9 cellular contexts compared by ENCODE assay signal in genomic region chr4:163755013-163755412, GRCh38.
A peak's percentile ranks its signal among the peaks of the same experiment; 100 is the strongest.
DNase-seq lines count a peak whose midpoint lies in the region; ATAC-seq, FAIRE-seq and TF ChIP-seq lines count a peak whose summit lies in the region.
"Had no signal": no experiment of that assay in that cellular context is flagged by ENCODE, and none has a peak within 500 bp of the region (broad histone marks: within the 10 kb centered on the region; RNA-seq: fewer than 3 reads in every experiment).

No MANE protein-coding gene starts in this region.

- no peak for TF ChIP-seq POLR2A in IMR-90 (IDR thresholded peaks at IDR 0.05; ENCODE audit: low read depth, low read length)
- TF ChIP-seq POLR2A in GM12878 (IDR thresholded peaks at IDR 0.05; ENCODE audit: low read depth, low read length) = no peak

- H3K9me3 ChIP-seq in IMR-90 (ENCODE audit: control insufficient read depth, insufficient read depth, low read length) = no peaks in the 10 kb centered on the region
- no peaks in the 10 kb centered on the region for H3K9me3 ChIP-seq in GM12878 (replicated peaks; ENCODE audit: control insufficient read depth, insufficient read depth, low read length)
- H3K9me3 ChIP-seq in upper lobe of right lung = no peaks in the 10 kb centered on the region
- H3K9me3 ChIP-seq in hepatocyte (ENCODE audit: low read depth) = no peaks in the 10 kb centered on the region

- H3K14ac ChIP-seq in IMR-90 (replicated peaks; ENCODE audit: low read depth, low read length) = no peak overlapping the region

- peak; percentile 61 for FAIRE-seq in GM12878 (lab: Jason Lieb, UNC)

- H3K4me3 ChIP-seq in IMR-90 (ENCODE audit: insufficient read depth, low read depth, low read length) = no peak overlapping the region
- H3K4me3 ChIP-seq in GM12878 = no peak overlapping the region
- H3K4me3 ChIP-seq in upper lobe of right lung = no peak overlapping the region
- H3K4me3 ChIP-seq in hepatocyte = no peak overlapping the region

- no peak overlapping the region for H2AK9ac ChIP-seq in IMR-90 (replicated peaks; ENCODE audit: low read depth, low read length, poor library complexity)

- TF ChIP-seq RAD21 in IMR-90 (IDR thresholded peaks at IDR 0.05; ENCODE audit: low read length) = peak; percentile 62; the same call in 1 of the 2 replicates
- peak; percentile 64 for TF ChIP-seq RAD21 in GM12878 (IDR thresholded peaks at IDR 0.05; ENCODE audit: insufficient read depth, low read depth, low read length)

- ATAC-seq in GM21526 (IDR thresholded peaks at IDR 0.05; ENCODE audit: low FRiP score, unreplicated experiment) = peak; percentile 67
- peak; percentile 51; the same call in 1 of the 2 replicates for ATAC-seq in IMR-90 (ENCODE audit: low read depth)
- peak; percentile 92 for ATAC-seq in GM12878
- ATAC-seq in upper lobe of right lung = no peak

- no peak overlapping the region for H2AK5ac ChIP-seq in IMR-90 (ENCODE audit: low read depth, low read length)

- H3K9me1 ChIP-seq in IMR-90 (ENCODE audit: insufficient read depth, low read length) = no peaks in the 10 kb centered on the region

- no peak for TF ChIP-seq EP300 in GM12878 (IDR thresholded peaks at IDR 0.05; ENCODE audit: borderline replicate concordance in 1 of 2, control insufficient read depth in 1 of 2, low read depth in 2 of 2, low read length in 2 of 2)

- H3K79me2 ChIP-seq in GM12878 (ENCODE audit: control insufficient read depth, insufficient read depth, low read length) (no peaks in the 10 kb centered on the region), hepatocyte (no peaks in the 10 kb centered on the region)

- H3K27me3 ChIP-seq in IMR-90 (ENCODE audit: control insufficient read depth, insufficient read depth, low read length) (no peaks in the 10 kb centered on the region), GM12878 (replicated peaks in 1 of 2; ENCODE audit: control insufficient read depth in 2 of 2, insufficient read depth in 2 of 2, low read length in 1 of 2) (no peaks in the 10 kb centered on the region), upper lobe of right lung (no peaks in the 10 kb centered on the region), hepatocyte (no peaks in the 10 kb centered on the region)

- no peak overlapping the region for H4K5ac ChIP-seq in IMR-90 (ENCODE audit: low read depth, low read length)

- no peak overlapping the region for H3K4me2 ChIP-seq in IMR-90 (ENCODE audit: low read depth, low read length)
- H3K4me2 ChIP-seq in GM12878 (ENCODE audit: control insufficient read depth, insufficient read depth) = no peak overlapping the region
- H3K4me2 ChIP-seq in hepatocyte = no peak overlapping the region

- no peak overlapping the region for H3K18ac ChIP-seq in IMR-90 (ENCODE audit: low read depth, low read length)

- no peak overlapping the region for H4K91ac ChIP-seq in IMR-90 (ENCODE audit: insufficient read depth, low read depth, low read length)

- POLR2A ChIA-PET in IMR-90 (lab: Charles Lee; ENCODE audit: unreplicated experiment) = no interaction called here
- POLR2A ChIA-PET in GM12878 (lab: Charles Lee) = no interaction called here

- RAD21 ChIA-PET in GM12878 (lab: Charles Lee; ENCODE audit: unreplicated experiment) = interaction anchor here (0.7 to 6.2 kb wide), 12 partner anchors 10 to 976 kb away, joined by 3 to 170 read pairs (median 5); no protein-coding TSS in a partner anchor

- intact Hi-C loops in IMR-90 (cut with micrococcal nuclease) = loop anchor here (1.0 to 10.0 kb wide), 4 partner anchors 76 to 980 kb away; no protein-coding TSS in a partner anchor
- intact Hi-C loops in GM12878 (cut with micrococcal nuclease; ENCODE audit: unreplicated experiment) = loop anchor here (1.0 to 2.0 kb wide), 4 partner anchors 74 to 270 kb away; no protein-coding TSS in a partner anchor
- intact Hi-C loops in upper lobe of right lung (cut with DNase I) = no loop called here

- H2BK120ac ChIP-seq in IMR-90 (ENCODE audit: low read depth, low read length) = no peak overlapping the region

- no CpG with 5 or more reads among the region's 3 CpGs for WGBS in IMR-90 (ENCODE audit: extremely low coverage in 2 of 2, insufficient read length in 1 of 2), 2 experiments
- 1% methylated on average over 3 of the region's 3 CpGs for WGBS in GM12878 (ENCODE audit: insufficient coverage, insufficient replicate concordance, low lambda C conversion rate, missing lambda C conversion rate)
- 63% methylated on average over 3 of the region's 3 CpGs for WGBS in hepatocyte (ENCODE audit: low lambda C conversion rate, missing lambda C conversion rate)

- SMC1A ChIA-PET in GM12878 (lab: Charles Lee; ENCODE audit: uncharacterized antibody, unreplicated experiment) = interaction anchor here (0.6 to 11.5 kb wide), 15 partner anchors 9 to 216 kb away, joined by 3 to 261 read pairs (median 7); no protein-coding TSS in a partner anchor

- no TSS peak for BruUV-seq in IMR-90 (replicated peaks; lab: Mats Ljungman, UMichigan)
- no TSS peak for BruUV-seq in GM12878 (replicated peaks; lab: Mats Ljungman, UMichigan)

- H2BK5ac ChIP-seq in IMR-90 (ENCODE audit: low read depth, low read length, poor library complexity, severe bottlenecking) = no peak overlapping the region

- H2BK15ac ChIP-seq in IMR-90 (ENCODE audit: low read depth, low read length) = no peak overlapping the region

- H3K23ac ChIP-seq in IMR-90 (ENCODE audit: low read depth, low read length) = no peak overlapping the region

- in situ Hi-C loops in IMR-90 (cut with MboI; ENCODE audit: low sequenced_read_pairs) (loop anchor here (5.0 kb wide), 1 partner anchor 198 kb away; no protein-coding TSS in a partner anchor), GM12878 (cut with MboI) (loop anchor here (5.0 to 25.0 kb wide), 2 partner anchors 198 to 982 kb away; no protein-coding TSS in a partner anchor)

- H3K36me3 ChIP-seq in IMR-90 (ENCODE audit: control insufficient read depth, insufficient read depth, low read length) (no peaks in the 10 kb centered on the region), GM12878 (ENCODE audit: control insufficient read depth in 2 of 2, insufficient read depth in 2 of 2, low read length in 1 of 2) (no peaks in the 10 kb centered on the region), upper lobe of right lung (no peaks in the 10 kb centered on the region), hepatocyte (replicated peaks; ENCODE audit: insufficient read depth, low read depth) (no peaks in the 10 kb centered on the region)

- H2AFZ ChIP-seq in IMR-90 (replicated peaks; ENCODE audit: low read length, poor library complexity) = no peak overlapping the region
- H2AFZ ChIP-seq in GM12878 (ENCODE audit: control insufficient read depth, low read depth, low read length) = peak overlapping the region; percentile 85
- H2AFZ ChIP-seq in hepatocyte = no peak overlapping the region

- dilution Hi-C loops in IMR-90 (cut with HindIII; ENCODE audit: low sequenced_read_pairs, unreplicated experiment) = loop anchor here (10.0 kb wide), 1 partner anchor 70 kb away; no protein-coding TSS in a partner anchor

- H3K27ac ChIP-seq in IMR-90 (ENCODE audit: insufficient read depth, low read length) = no peak overlapping the region
- no peak overlapping the region for H3K27ac ChIP-seq in GM12878 (ENCODE audit: control insufficient read depth, insufficient read depth)
- H3K27ac ChIP-seq in upper lobe of right lung = no peak overlapping the region
- no peak overlapping the region for H3K27ac ChIP-seq in hepatocyte
- H3K27ac ChIP-seq: epithelial cell of prostate had no signal

- TF ChIP-seq CTCF in IMR-90 (conservative IDR thresholded peaks at IDR 0.05; ENCODE audit: low read depth, low read length) = peak; percentile 68
- peak in 2 of 3 experiments; percentile 47 to 65 for TF ChIP-seq CTCF in GM12878 (IDR thresholded peaks at IDR 0.05 in 2 of 3, conservative IDR thresholded peaks at IDR 0.05 in 1 of 3; ENCODE audit: control insufficient read depth in 2 of 3, extremely low read depth in 1 of 3, insufficient read depth in 1 of 3, low read depth in 3 of 3, low read length in 3 of 3)
- peak; percentile 33 for TF ChIP-seq CTCF in upper lobe of right lung (IDR thresholded peaks at IDR 0.05)
- no peak for TF ChIP-seq CTCF in hepatocyte (IDR thresholded peaks at IDR 0.05; ENCODE audit: poor library complexity)

- H2BK20ac ChIP-seq in IMR-90 (ENCODE audit: low read depth, low read length) = no peak overlapping the region

- H4K8ac ChIP-seq in IMR-90 (ENCODE audit: low read depth in 2 of 2, low read length in 2 of 2) = no peak overlapping the region

- H3K56ac ChIP-seq in IMR-90 (ENCODE audit: extremely low read depth, insufficient read depth, low read length) = no peak overlapping the region

- H3K4me1 ChIP-seq in IMR-90 (ENCODE audit: control insufficient read depth, insufficient read depth, low read length) (no peaks in the 10 kb centered on the region), GM12878 (ENCODE audit: control insufficient read depth, insufficient read depth, low read length) (no peaks in the 10 kb centered on the region; the same call in 1 of the 2 replicates), upper lobe of right lung (no peaks in the 10 kb centered on the region), hepatocyte (ENCODE audit: insufficient read depth) (no peaks in the 10 kb centered on the region)

- DNase-seq in EL = peak; percentile 51
- DNase-seq in IMR-90 = peak; percentile 43
- peak; percentile 12 for DNase-seq in GM12878 (ENCODE audit: low read depth, low spot score)
- no peak for DNase-seq in upper lobe of right lung
- no peak for DNase-seq in stimulated activated CD4-positive, alpha-beta T cell treated with anti-CD3 and anti-CD28 coated beads, Interleukin-4, amount 100 ng/mL, for 1 hour
- DNase-seq in hepatocyte (ENCODE audit: low spot score) = no peak
- no peak for DNase-seq in KG1 (lab: John Stamatoyannopoulos, UW)

- no peaks in the 10 kb centered on the region for H3K79me1 ChIP-seq in IMR-90 (ENCODE audit: low read depth in 1 of 2, low read length in 2 of 2)

- no peaks in the 10 kb centered on the region for H4K20me1 ChIP-seq in IMR-90 (ENCODE audit: insufficient read depth, low read length)
- no peaks in the 10 kb centered on the region for H4K20me1 ChIP-seq in GM12878 (ENCODE audit: control insufficient read depth, insufficient read depth)
- no peaks in the 10 kb centered on the region for H4K20me1 ChIP-seq in hepatocyte (ENCODE audit: insufficient read depth, poor library complexity, severe bottlenecking)

- H3K4ac ChIP-seq in IMR-90 (ENCODE audit: low read depth, low read length) = no peak overlapping the region

- H3K9me2 ChIP-seq in hepatocyte (replicated peaks; ENCODE audit: insufficient read depth) = no peaks in the 10 kb centered on the region

- CTCF ChIA-PET in IMR-90 (lab: Yijun Ruan, JAX) = interaction anchor here (0.5 to 2.3 kb wide), 7 partner anchors 13 to 204 kb away, joined by 3 to 8 read pairs (median 5); no protein-coding TSS in a partner anchor
- CTCF ChIA-PET in GM12878 (lab: Yijun Ruan, JAX) = interaction anchor here (0.6 to 12.0 kb wide), 24 partner anchors 10 to 979 kb away, joined by 3 to 393 read pairs (median 4); no protein-coding TSS in a partner anchor

- H3K9ac ChIP-seq in IMR-90 (ENCODE audit: low read depth, low read length) (no peak overlapping the region), GM12878 (ENCODE audit: control insufficient read depth, insufficient read depth, low read length) (no peak overlapping the region)

TF ChIP-seq in IMR-90, 13 proteins besides CTCF, POLR2A, EP300 and RAD21 (continues in another document):
- peak; percentile 65 for TF ChIP-seq SMC3 (IDR thresholded peaks at IDR 0.05; ENCODE audit: low read depth, low read length)

Comparison
In these comparisons a context has a peak if more than half of its experiments do, and no peak if none do; other contexts are left out.
1. DNase-seq: peak in EL (single experiment), IMR-90 (single experiment) and GM12878 (single experiment); none in upper lobe of right lung (single experiment), stimulated activated CD4-positive, alpha-beta T cell treated with anti-CD3 and anti-CD28 coated beads, Interleukin-4, amount 100 ng/mL, for 1 hour (single experiment), hepatocyte (single experiment) and KG1 (single experiment).